ENCODE assay signal across 7 cellular contexts in genomic region chr12:122941351-122941750, GRCh38. TPM values are rescaled to one million over a fixed set of nuclear protein-coding genes. Genes with fewer than 3 reads are reported as not detected.
DNase-seq lines count a peak whose midpoint lies in the region; ATAC-seq, FAIRE-seq and TF ChIP-seq lines count a peak whose summit lies in the region.
"Not testable (repeated sequence)": the region's sequence is repeated elsewhere in the genome, so short reads cannot be mapped to it uniquely, and the experiment has no call there.

No MANE protein-coding gene starts in this region.

- not testable (repeated sequence) for H3K9me2 ChIP-seq in GM23248 (ENCODE audit: insufficient read depth)

- not testable (repeated sequence) for H3K79me1 ChIP-seq in IMR-90 (ENCODE audit: low read depth in 1 of 2, low read length in 2 of 2)

- TF ChIP-seq EP300 in A549 (IDR thresholded peaks at IDR 0.05) = not testable (repeated sequence)

- not testable (repeated sequence) for BruUV-seq in IMR-90 (replicated peaks; lab: Mats Ljungman, UMichigan); Panc1 (replicated peaks; lab: Mats Ljungman, UMichigan)

- H4K5ac ChIP-seq in IMR-90 (ENCODE audit: low read depth, low read length) = not testable (repeated sequence)

- not testable (repeated sequence) for H3K79me2 ChIP-seq in GM23248 (ENCODE audit: insufficient read depth)

- H2AFZ ChIP-seq in GM23248; IMR-90 (replicated peaks; ENCODE audit: low read length, poor library complexity): not testable (repeated sequence)

- H3K27ac ChIP-seq in A549; GM23248; IMR-90 (ENCODE audit: insufficient read depth, low read length): not testable (repeated sequence)
- 0 out of 2 replicates have a peak overlapping the region, but pooled peaks have one; percentile 25 for H3K27ac ChIP-seq in Panc1 (ENCODE audit: low read length)

- CTCF ChIA-PET in A549 (lab: Yijun Ruan, JAX) = interaction anchor here (1.1 to 25.9 kb wide), 4 partner anchors 12 to 297 kb away, joined by 3 to 522 read pairs (median 4); no protein-coding TSS in a partner anchor
- CTCF ChIA-PET in IMR-90 (lab: Yijun Ruan, JAX); Panc1 (lab: Charles Lee): not testable (repeated sequence)

- not testable (repeated sequence) for ATAC-seq in A549, Panc1
- ATAC-seq in IMR-90 (ENCODE audit: low read depth) = peak; percentile 27; the same call in 1 of the 2 replicates

- peaks cover 31% of the 10 kb centered on the region for H3K9me1 ChIP-seq in IMR-90 (ENCODE audit: insufficient read depth, low read length)

- H3K9ac ChIP-seq in GM23248; IMR-90 (ENCODE audit: low read depth, low read length); adipocyte (ENCODE audit: low read length): not testable (repeated sequence)

- H3K14ac ChIP-seq in IMR-90 (replicated peaks; ENCODE audit: low read depth, low read length) = not testable (repeated sequence)

- not testable (repeated sequence) for H3K4ac ChIP-seq in IMR-90 (ENCODE audit: low read depth, low read length)

- H2AK9ac ChIP-seq in IMR-90 (replicated peaks; ENCODE audit: low read depth, low read length, poor library complexity) = not testable (repeated sequence)

- not testable (repeated sequence) for H3K18ac ChIP-seq in IMR-90 (ENCODE audit: low read depth, low read length)

- POLR2A ChIA-PET in A549 (lab: Yijun Ruan, JAX) = interaction anchor here (0.6 kb wide), 1 partner anchor 15 kb away, joined by 3 read pairs; no protein-coding TSS in a partner anchor
- POLR2A ChIA-PET in IMR-90 (lab: Charles Lee; ENCODE audit: unreplicated experiment) = not testable (repeated sequence)
- POLR2A ChIA-PET in Panc1 (lab: Charles Lee) = interaction anchor here (0.6 kb wide), 1 partner anchor 57 kb away, joined by 4 read pairs; no protein-coding TSS in a partner anchor

- FAIRE-seq in A549 (lab: Jason Lieb, UNC) = not testable (repeated sequence)

- H4K20me1 ChIP-seq in GM23248 (ENCODE audit: insufficient read depth); IMR-90 (ENCODE audit: insufficient read depth, low read length): not testable (repeated sequence)

- H3K4me3 ChIP-seq in A549; GM23248; IMR-90 (ENCODE audit: insufficient read depth, low read depth, low read length); Panc1 (ENCODE audit: low read depth in 2 of 2, low read length in 2 of 2); adipocyte (ENCODE audit: low read length); choroid plexus epithelial cell (ENCODE audit: low read depth, low read length): not testable (repeated sequence)

- not testable (repeated sequence) for H3F3A ChIP-seq in GM23248 (ENCODE audit: insufficient read depth)

- not testable (repeated sequence) for H4K91ac ChIP-seq in IMR-90 (ENCODE audit: insufficient read depth, low read depth, low read length)

- dilution Hi-C loops in IMR-90 (cut with HindIII; ENCODE audit: low sequenced_read_pairs, unreplicated experiment) = not testable (repeated sequence)

- not testable (repeated sequence) for H2BK120ac ChIP-seq in IMR-90 (ENCODE audit: low read depth, low read length)

- 84% methylated on average over 5 of the region's 5 CpGs for WGBS in A549 (ENCODE audit: missing lambda C conversion rate)
- WGBS in GM23248 (ENCODE audit: low coverage in 1 of 2, low lambda C conversion rate in 2 of 2, missing lambda C conversion rate in 2 of 2), 2 experiments = 91 to 92% methylated on average over 4 to 5 of the region's 5 CpGs
- WGBS in IMR-90 (ENCODE audit: extremely low coverage in 2 of 2, insufficient read length in 1 of 2), 2 experiments = no CpG with 5 or more reads among the region's 5 CpGs

- H3K27me3 ChIP-seq in GM23248 (replicated peaks; ENCODE audit: insufficient read depth); IMR-90 (ENCODE audit: control insufficient read depth, insufficient read depth, low read length); Panc1 (ENCODE audit: control insufficient read depth, insufficient read depth, low read length); adipocyte (replicated peaks; ENCODE audit: control insufficient read depth, insufficient read depth, low read length): not testable (repeated sequence)

- not testable (repeated sequence) for H2BK15ac ChIP-seq in IMR-90 (ENCODE audit: low read depth, low read length)

- H4K8ac ChIP-seq in IMR-90 (ENCODE audit: low read depth in 2 of 2, low read length in 2 of 2) = not testable (repeated sequence)

- TF ChIP-seq RAD21 in A549 (conservative IDR thresholded peaks at IDR 0.05 in 1 of 2, IDR thresholded peaks at IDR 0.05 in 1 of 2); IMR-90 (IDR thresholded peaks at IDR 0.05; ENCODE audit: low read length): not testable (repeated sequence)

- in situ Hi-C loops in GM23248 (cut with MboI); IMR-90 (cut with MboI; ENCODE audit: low sequenced_read_pairs); Panc1 (cut with HindIII; ENCODE audit: low pct_unique_long_range_greater_than_20kb, low sequenced_read_pairs): not testable (repeated sequence)

- not testable (repeated sequence) for TF ChIP-seq POLR2A in A549 (IDR thresholded peaks at IDR 0.05; ENCODE audit: low read length); IMR-90 (IDR thresholded peaks at IDR 0.05; ENCODE audit: low read depth, low read length)

- H2BK5ac ChIP-seq in IMR-90 (ENCODE audit: low read depth, low read length, poor library complexity, severe bottlenecking) = not testable (repeated sequence)

- not testable (repeated sequence) for H2BK20ac ChIP-seq in IMR-90 (ENCODE audit: low read depth, low read length)

- intact Hi-C loops in IMR-90 (cut with micrococcal nuclease) = not testable (repeated sequence)
- intact Hi-C loops in Panc1 (cut with micrococcal nuclease; ENCODE audit: unreplicated experiment) = loop anchor here (5.0 kb wide), 1 partner anchor 44 kb away; the partner anchor contains the start of gene VPS37B

- not testable (repeated sequence) for H3K9me3 ChIP-seq in A549; GM23248 (ENCODE audit: low read depth); IMR-90 (ENCODE audit: control insufficient read depth, insufficient read depth, low read length); Panc1 (ENCODE audit: control insufficient read depth, insufficient read depth, low read depth, low read length); adipocyte (ENCODE audit: control insufficient read depth, low read length)

- peak overlapping the region; percentile 13; the same call in 1 of the 3 replicates for H3K4me2 ChIP-seq in A549
- H3K4me2 ChIP-seq in GM23248 (ENCODE audit: unreplicated experiment); IMR-90 (ENCODE audit: low read depth, low read length): not testable (repeated sequence)

- not testable (repeated sequence) for H3K23ac ChIP-seq in IMR-90 (ENCODE audit: low read depth, low read length)

- DNase-seq in A549 (ENCODE audit: low read depth in 1 of 2, low spot score in 1 of 2); Panc1 (ENCODE audit: low read depth, low spot score): not testable (repeated sequence)
- peak; percentile 30 for DNase-seq in GM23248
- peak; percentile 66 for DNase-seq in IMR-90
- peak; percentile 43 for DNase-seq in adipocyte (ENCODE audit: low read depth)
- DNase-seq in choroid plexus epithelial cell (ENCODE audit: low read depth) = peak; percentile 23
- peak; percentile 70 for DNase-seq in fibroblast of peridontal ligament (ENCODE audit: extremely low read depth)

- not testable (repeated sequence) for H3K36me3 ChIP-seq in GM23248 (ENCODE audit: low read depth); IMR-90 (ENCODE audit: control insufficient read depth, insufficient read depth, low read length); Panc1 (ENCODE audit: control insufficient read depth, insufficient read depth, low read length); adipocyte (ENCODE audit: control insufficient read depth, insufficient read depth, low read length, severe bottlenecking)

- not testable (repeated sequence) for TF ChIP-seq CTCF in A549 (IDR thresholded peaks at IDR 0.05); IMR-90 (conservative IDR thresholded peaks at IDR 0.05; ENCODE audit: low read depth, low read length); Panc1 (IDR thresholded peaks at IDR 0.05); choroid plexus epithelial cell (conservative IDR thresholded peaks at IDR 0.05; ENCODE audit: low read depth, low read length)

- H2AK5ac ChIP-seq in IMR-90 (ENCODE audit: low read depth, low read length) = not testable (repeated sequence)

- peaks cover 47% of the 10 kb centered on the region for H3K4me1 ChIP-seq in A549
- peaks cover 17% of the 10 kb centered on the region for H3K4me1 ChIP-seq in GM23248 (ENCODE audit: insufficient read depth)
- peaks cover 14% of the 10 kb centered on the region for H3K4me1 ChIP-seq in IMR-90 (ENCODE audit: control insufficient read depth, insufficient read depth, low read length)
- peaks cover 37% of the 10 kb centered on the region for H3K4me1 ChIP-seq in Panc1 (ENCODE audit: control insufficient read depth, insufficient read depth, low read length)
- H3K4me1 ChIP-seq in adipocyte (ENCODE audit: control insufficient read depth, insufficient read depth, low read length) = peaks cover 10% of the 10 kb centered on the region

- H3K56ac ChIP-seq in IMR-90 (ENCODE audit: extremely low read depth, insufficient read depth, low read length) = not testable (repeated sequence)

RNA-seq across cellular contexts. Expression of gene ABCB9, which starts 24.9 kb away (rescaled TPM):
- polyA plus RNA-seq in A549 (2011; rRNA removed) (2.7 and 3.1 TPM in 2 replicates), A549 (2017; fragmentation: RNase III; extraction: RNeasy Plus Mini Kit Qiagen cat#74134 plus additional on column Dnase treatment) (4.8 to 5.8 TPM (median 5.0 TPM) in 3 replicates), GM23248 (2016; fragmentation: Nextera tagmentation; extraction: Ambion mirVana) (2.2 and 4.4 TPM in 2 replicates), IMR-90 (2012; rRNA removed) (7.8 and 8.3 TPM in 2 replicates)
- 4.5 and 6.7 TPM in 2 replicates for polyA plus RNA-seq in A549 (2012; cell fraction: cytosol; rRNA removed)
- polyA plus RNA-seq in A549 (2012; cell fraction: nucleus; rRNA removed) = 13.3 and 15.2 TPM in 2 replicates
- polyA minus RNA-seq in A549 (2011; rRNA and poly(A)+ RNA removed) = 10.3 and 10.5 TPM in 2 replicates
- total RNA-seq in GM23248 (2014; rRNA removed; shearing (Covaris generic)) = 4.0 and 4.4 TPM in 2 replicates
- total RNA-seq in IMR-90 (2012; rRNA removed) (5.6 and 7.2 TPM in 2 replicates), Panc1 (2021; ENCODE audit: unreplicated experiment) (32.7 TPM)
- polyA plus RNA-seq in IMR-90 (2012; cell fraction: cytosol; rRNA removed) = 6.6 and 7.8 TPM in 2 replicates
- polyA plus RNA-seq in IMR-90 (2012; cell fraction: nucleus; rRNA removed; ENCODE audit: low replicate concordance) = 14.2 and 28.2 TPM in 2 replicates
- 31.5 TPM for polyA plus RNA-seq in Panc1 (2012; ENCODE audit: insufficient read length)

RNA-seq across cellular contexts. Expression of gene OGFOD2, which starts 33.7 kb away (rescaled TPM):
- polyA plus RNA-seq in A549 (2011; rRNA removed) = 11.0 and 11.8 TPM in 2 replicates
- polyA plus RNA-seq in A549 (2012; cell fraction: cytosol; rRNA removed) = 26.7 and 34.0 TPM in 2 replicates
- 88.1 and 96.6 TPM in 2 replicates for polyA plus RNA-seq in A549 (2012; cell fraction: nucleus; rRNA removed)
- polyA plus RNA-seq in A549 (2017; fragmentation: RNase III; extraction: RNeasy Plus Mini Kit Qiagen cat#74134 plus additional on column Dnase treatment) = 15.7 to 18.2 TPM (median 17.5 TPM) in 3 replicates
- 17.6 and 21.3 TPM in 2 replicates for polyA minus RNA-seq in A549 (2011; rRNA and poly(A)+ RNA removed)
- total RNA-seq in GM23248 (2014; rRNA removed; shearing (Covaris generic)) = 11.9 and 28.3 TPM in 2 replicates
- 12.8 and 15.4 TPM in 2 replicates for polyA plus RNA-seq in GM23248 (2016; fragmentation: Nextera tagmentation; extraction: Ambion mirVana)
- total RNA-seq in IMR-90 (2012; rRNA removed) = 4.3 and 4.7 TPM in 2 replicates
- polyA plus RNA-seq in IMR-90 (2012; rRNA removed) = 18.2 and 19.0 TPM in 2 replicates
- 7.7 and 16.7 TPM in 2 replicates for polyA plus RNA-seq in IMR-90 (2012; cell fraction: cytosol; rRNA removed)
- polyA plus RNA-seq in IMR-90 (2012; cell fraction: nucleus; rRNA removed; ENCODE audit: low replicate concordance) = 31.5 and 87.3 TPM in 2 replicates
- total RNA-seq in Panc1 (2021; ENCODE audit: unreplicated experiment) = 32.0 TPM
- polyA plus RNA-seq in Panc1 (2012; ENCODE audit: insufficient read length) = 37.7 TPM

RNA-seq across cellular contexts. Expression of gene ARL6IP4, which starts 39.1 kb away (rescaled TPM):
- polyA plus RNA-seq in A549 (2011; rRNA removed) = 152 and 209 TPM in 2 replicates
- 289 and 369 TPM in 2 replicates for polyA plus RNA-seq in A549 (2012; cell fraction: cytosol; rRNA removed)
- polyA plus RNA-seq in A549 (2012; cell fraction: nucleus; rRNA removed) = 208 and 222 TPM in 2 replicates
- 196 to 211 TPM (median 208 TPM) in 3 replicates for polyA plus RNA-seq in A549 (2017; fragmentation: RNase III; extraction: RNeasy Plus Mini Kit Qiagen cat#74134 plus additional on column Dnase treatment)
- 39.6 and 41.8 TPM in 2 replicates for polyA minus RNA-seq in A549 (2011; rRNA and poly(A)+ RNA removed)
- total RNA-seq in GM23248 (2014; rRNA removed; shearing (Covaris generic)) = 118 and 150 TPM in 2 replicates
- polyA plus RNA-seq in GM23248 (2016; fragmentation: Nextera tagmentation; extraction: Ambion mirVana) = 251 and 259 TPM in 2 replicates
- total RNA-seq in IMR-90 (2012; rRNA removed) = 161 and 205 TPM in 2 replicates
- polyA plus RNA-seq in IMR-90 (2012; rRNA removed) = 254 and 258 TPM in 2 replicates
- 195 and 234 TPM in 2 replicates for polyA plus RNA-seq in IMR-90 (2012; cell fraction: cytosol; rRNA removed)
- 276 and 281 TPM in 2 replicates for polyA plus RNA-seq in IMR-90 (2012; cell fraction: nucleus; rRNA removed; ENCODE audit: low replicate concordance)
- 184 TPM for total RNA-seq in Panc1 (2021; ENCODE audit: unreplicated experiment)
- 324 TPM for polyA plus RNA-seq in Panc1 (2012; ENCODE audit: insufficient read length)

RNA-seq across cellular contexts. Expression of gene VPS37B, which starts 45.4 kb away (rescaled TPM):
- polyA plus RNA-seq in A549 (2011; rRNA removed) (14.4 and 18.6 TPM in 2 replicates), A549 (2017; fragmentation: RNase III; extraction: RNeasy Plus Mini Kit Qiagen cat#74134 plus additional on column Dnase treatment) (16.0 to 17.0 TPM (median 16.2 TPM) in 3 replicates), GM23248 (2016; fragmentation: Nextera tagmentation; extraction: Ambion mirVana) (19.1 and 19.9 TPM in 2 replicates), IMR-90 (2012; rRNA removed) (25.7 and 29.9 TPM in 2 replicates)
- polyA plus RNA-seq in A549 (2012; cell fraction: cytosol; rRNA removed) = 21.2 and 21.5 TPM in 2 replicates
- 27.6 and 29.8 TPM in 2 replicates for polyA plus RNA-seq in A549 (2012; cell fraction: nucleus; rRNA removed)
- 12.1 and 14.6 TPM in 2 replicates for polyA minus RNA-seq in A549 (2011; rRNA and poly(A)+ RNA removed)
- total RNA-seq in GM23248 (2014; rRNA removed; shearing (Covaris generic)) = 26.1 and 31.3 TPM in 2 replicates
- total RNA-seq in IMR-90 (2012; rRNA removed) (8.6 and 13.9 TPM in 2 replicates), Panc1 (2021; ENCODE audit: unreplicated experiment) (76.7 TPM)
- polyA plus RNA-seq in IMR-90 (2012; cell fraction: cytosol; rRNA removed) = 30.2 and 32.2 TPM in 2 replicates
- polyA plus RNA-seq in IMR-90 (2012; cell fraction: nucleus; rRNA removed; ENCODE audit: low replicate concordance) = 46.1 and 46.4 TPM in 2 replicates
- 70.8 TPM for polyA plus RNA-seq in Panc1 (2012; ENCODE audit: insufficient read length)
